In the genomic region with DNA sequence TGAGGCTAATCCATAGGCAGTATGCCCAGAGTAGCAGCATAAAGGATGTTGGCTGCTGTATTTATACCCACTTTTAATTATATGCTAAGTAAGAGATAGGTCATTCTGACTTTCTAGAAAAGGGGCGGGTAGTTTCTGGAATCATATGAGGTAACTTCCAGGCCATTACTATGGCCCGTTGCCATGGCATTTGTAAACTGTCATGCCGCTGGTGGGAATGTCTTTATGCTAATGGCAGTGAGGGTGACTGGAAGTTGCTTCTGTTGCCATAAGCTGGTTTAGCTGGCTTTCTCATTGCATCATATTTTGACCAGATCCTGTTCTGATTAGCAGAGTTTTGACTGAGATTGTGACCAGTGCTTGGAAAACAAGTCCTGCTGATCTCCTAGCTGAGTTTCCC, we compare ENCODE assay signal across 27 cellular contexts.
DNase-seq lines count a peak whose midpoint lies in the region; FAIRE-seq and TF ChIP-seq lines count a peak whose summit lies in the region.
"Had no signal": no experiment of that assay in that cellular context is flagged by ENCODE, and none has a peak within 500 bp of the region (broad histone marks: within the 10 kb centered on the region; RNA-seq: fewer than 3 reads in every experiment).

No MANE protein-coding gene starts in this region.

- DNase-seq in NCI-H748 (lab: John Stamatoyannopoulos, UW; ENCODE audit: unreplicated experiment) (peak; percentile 17), NCI-H748 treated with DMSO at 0.1 percent for 48 hours (lab: John Stamatoyannopoulos, UW) (no peak), HT-29 (ENCODE audit: low spot score) (peak; percentile 1), H1 (ENCODE audit: low read depth in 1 of 2, low spot score in 2 of 2) (no peak), trophoblast cell (peak; percentile 47 to 82), esophagus muscularis mucosa (ENCODE audit: extremely low spot score) (no peak), Caco-2 (no peak)
- DNase-seq: CD4-positive, CD25-positive, alpha-beta regulatory T cell; DND-41; H7; Karpas-422; NCI-H1092 treated with DMSO at 0.1 percent for 48 hours; NCI-H1436; NCI-H187; NCI-H2081 treated with DMSO at 0.1 percent for 48 hours; NCI-H2171; NCI-H226; NCI-H510A; NCI-H774; SJCRH30 had no signal

- H3K36me3 Mint-ChIP-seq in Caco-2 (ENCODE audit: insufficient read depth, unreplicated experiment) = no peaks in the 10 kb centered on the region
- H3K36me3 Mint-ChIP-seq: CD4-positive, CD25-positive, alpha-beta regulatory T cell had no signal

- no peaks in the 10 kb centered on the region for H3K4me1 ChIP-seq in H1 (replicated peaks in 1 of 4; ENCODE audit: control insufficient read depth in 3 of 4, insufficient read depth in 4 of 4, low read length in 3 of 4)
- no peaks in the 10 kb centered on the region for H3K4me1 ChIP-seq in trophoblast cell (ENCODE audit: control insufficient read depth in 1 of 2, insufficient read depth in 2 of 2, low read length in 2 of 2)
- H3K4me1 ChIP-seq in esophagus muscularis mucosa = no peaks in the 10 kb centered on the region
- no peaks in the 10 kb centered on the region for H3K4me1 ChIP-seq in Caco-2
- H3K4me1 ChIP-seq: BLaER1, SJCRH30 had no signal

- H3K9ac ChIP-seq in H1 (replicated peaks in 1 of 4; ENCODE audit: extremely low read depth in 1 of 4, low read depth in 3 of 4, low read length in 3 of 4) = no peak overlapping the region
- H3K9ac ChIP-seq in trophoblast cell (ENCODE audit: low read length) = no peak overlapping the region
- H3K9ac ChIP-seq: BLaER1 had no signal

- TF ChIP-seq CTCF in H1 (IDR thresholded peaks at IDR 0.05; ENCODE audit: control extremely low read depth in 1 of 3, insufficient read depth in 1 of 3, low read depth in 1 of 3, low read length in 3 of 3) (no peak), esophagus muscularis mucosa (IDR thresholded peaks at IDR 0.05) (no peak), Caco-2 (IDR thresholded peaks at IDR 0.05; ENCODE audit: insufficient read depth in 1 of 2, low read depth in 1 of 2, low read length in 1 of 2, severe bottlenecking in 1 of 2, unreplicated experiment in 1 of 2) (no peak)

- no peak overlapping the region for H4K5ac ChIP-seq in H1 (ENCODE audit: insufficient read length, low read depth, low read length)

- no peaks in the 10 kb centered on the region for H3K9me3 Mint-ChIP-seq in Caco-2 (ENCODE audit: unreplicated experiment)

- H3K56ac ChIP-seq in H1 (replicated peaks; ENCODE audit: insufficient read length, low read depth, low read length) = no peak overlapping the region

- H2BK120ac ChIP-seq in H1 (replicated peaks; ENCODE audit: low read depth, low read length) (no peak overlapping the region), trophoblast cell (ENCODE audit: insufficient read depth, low read length, poor library complexity) (no peak overlapping the region)

- intact Hi-C loops in esophagus muscularis mucosa (cut with DNase I) = no loop called here
- intact Hi-C loops in Caco-2 (cut with micrococcal nuclease; ENCODE audit: unreplicated experiment) = no loop called here

- WGBS in H1 (ENCODE audit: extremely low coverage in 1 of 2, insufficient coverage in 1 of 2, insufficient read length in 1 of 2, insufficient replicate concordance in 2 of 2, low coverage in 1 of 2, low lambda C conversion rate in 2 of 2, missing lambda C conversion rate in 1 of 2), 2 experiments = 80% methylated on average over 3 of the region's 3 CpGs; no CpG with 5 or more reads in 1 of the 2 experiments
- no CpG with 5 or more reads among the region's 3 CpGs for WGBS in trophoblast cell (ENCODE audit: extremely low coverage, insufficient coverage, insufficient read length)
- WGBS in esophagus muscularis mucosa = 80% methylated on average over 3 of the region's 3 CpGs

- H3K4me3 ChIP-seq in H1 (ENCODE audit: extremely low read depth in 1 of 4, insufficient read depth in 2 of 4, low read depth in 3 of 4, low read length in 4 of 4) = no peak overlapping the region
- H3K4me3 ChIP-seq in trophoblast cell (ENCODE audit: low read depth, low read length) = no peak overlapping the region
- no peak overlapping the region for H3K4me3 ChIP-seq in esophagus muscularis mucosa
- no peak overlapping the region for H3K4me3 ChIP-seq in Caco-2 (ENCODE audit: low read depth, low read length)
- H3K4me3 ChIP-seq: BLaER1, SJCRH30 had no signal

- TF ChIP-seq EP300 in H1 (IDR thresholded peaks at IDR 0.05; ENCODE audit: borderline replicate concordance in 1 of 2, low read depth in 2 of 2, low read length in 2 of 2) (no peak), esophagus muscularis mucosa (IDR thresholded peaks at IDR 0.05) (no peak)

- H3K23me2 ChIP-seq in H1 (ENCODE audit: low read depth, low read length) = no peaks in the 10 kb centered on the region

- H4K20me1 ChIP-seq in H1 (replicated peaks in 1 of 2; ENCODE audit: control insufficient read depth in 1 of 2, insufficient read depth in 2 of 2, low read length in 2 of 2) = no peaks in the 10 kb centered on the region
- H4K20me1 ChIP-seq: BLaER1 had no signal

- H3K27me3 Mint-ChIP-seq in Caco-2 (ENCODE audit: insufficient read depth, unreplicated experiment) = peaks cover 2% of the 10 kb centered on the region
- H3K27me3 Mint-ChIP-seq: CD4-positive, CD25-positive, alpha-beta regulatory T cell had no signal

- H3K79me1 ChIP-seq in H1 (ENCODE audit: low read depth, low read length) = no peaks in the 10 kb centered on the region
- H3K79me1 ChIP-seq in trophoblast cell (ENCODE audit: low read length) = no peaks in the 10 kb centered on the region

- H3K27me3 ChIP-seq in H1 (replicated peaks in 1 of 4; ENCODE audit: control insufficient read depth in 3 of 4, extremely low read depth in 1 of 4, insufficient read depth in 3 of 4, low read length in 3 of 4) = no peaks in the 10 kb centered on the region
- no peaks in the 10 kb centered on the region for H3K27me3 ChIP-seq in trophoblast cell (ENCODE audit: insufficient read depth, low read length)
- no peaks in the 10 kb centered on the region for H3K27me3 ChIP-seq in esophagus muscularis mucosa
- no peaks in the 10 kb centered on the region for H3K27me3 ChIP-seq in Caco-2 (replicated peaks; ENCODE audit: control insufficient read depth, insufficient read depth, low read length)
- H3K27me3 ChIP-seq: BLaER1, SJCRH30 had no signal

- H4K8ac ChIP-seq in H1 (ENCODE audit: extremely low read depth, insufficient read depth, low read length) (no peak overlapping the region), trophoblast cell (ENCODE audit: low read depth, low read length) (no peak overlapping the region)

- H3K79me2 ChIP-seq in H1 (ENCODE audit: control insufficient read depth in 1 of 2, insufficient read depth in 2 of 2, low read length in 2 of 2) = no peaks in the 10 kb centered on the region
- H3K79me2 ChIP-seq in trophoblast cell (ENCODE audit: control insufficient read depth, insufficient read depth, low read length, poor library complexity) = no peaks in the 10 kb centered on the region

- H3K36me3 ChIP-seq in H1 (ENCODE audit: control insufficient read depth in 2 of 4, insufficient read depth in 4 of 4, low read length in 3 of 4) = no peaks in the 10 kb centered on the region
- H3K36me3 ChIP-seq in trophoblast cell (ENCODE audit: control insufficient read depth in 1 of 2, insufficient read depth in 2 of 2, low read length in 2 of 2) = no peaks in the 10 kb centered on the region
- no peaks in the 10 kb centered on the region for H3K36me3 ChIP-seq in esophagus muscularis mucosa
- H3K36me3 ChIP-seq in Caco-2 (ENCODE audit: control insufficient read depth, insufficient read depth, low read length) = no peaks in the 10 kb centered on the region
- H3K36me3 ChIP-seq: BLaER1, SJCRH30 had no signal

- H2AFZ ChIP-seq in H1 (ENCODE audit: low read length) = no peak overlapping the region
- no peak overlapping the region for H2AFZ ChIP-seq in trophoblast cell (ENCODE audit: insufficient read depth, low read length, poor library complexity)

- no peak overlapping the region for H4K12ac ChIP-seq in trophoblast cell (ENCODE audit: low read depth, low read length)

- H2BK12ac ChIP-seq in H1 (ENCODE audit: low read depth, low read length) = no peak overlapping the region
- H2BK12ac ChIP-seq in trophoblast cell (ENCODE audit: low read length) = no peak overlapping the region

- TF ChIP-seq RAD21 in H1 (IDR thresholded peaks at IDR 0.05 in 1 of 2, conservative IDR thresholded peaks at IDR 0.05 in 1 of 2; ENCODE audit: low read depth in 2 of 2, low read length in 2 of 2) = no peak

- H3K4me2 ChIP-seq in H1 (ENCODE audit: insufficient read depth in 1 of 2, low read depth in 2 of 2, low read length in 2 of 2) (no peak overlapping the region), trophoblast cell (ENCODE audit: low read length) (no peak overlapping the region)
- H3K4me2 ChIP-seq: BLaER1 had no signal

- POLR2A ChIA-PET in H1 (lab: Charles Lee; ENCODE audit: partially characterized antibody) = no interaction called here
- POLR2A ChIA-PET in Caco-2 (lab: Charles Lee) = no interaction called here

- no peaks in the 10 kb centered on the region for H3K4me1 Mint-ChIP-seq in Caco-2 (ENCODE audit: low read depth, unreplicated experiment)
- H3K4me1 Mint-ChIP-seq: CD4-positive, CD25-positive, alpha-beta regulatory T cell had no signal

- H3K23ac ChIP-seq in H1 (ENCODE audit: insufficient read length) = no peak overlapping the region
- H3K23ac ChIP-seq in trophoblast cell (ENCODE audit: low read length) = no peak overlapping the region

- H3K14ac ChIP-seq in H1 (ENCODE audit: insufficient read length) (no peak overlapping the region), trophoblast cell (ENCODE audit: low read length) (no peak overlapping the region)

- CTCF ChIA-PET in H1 (lab: Charles Lee; ENCODE audit: partially characterized antibody) = no interaction called here
- CTCF ChIA-PET in Caco-2 (lab: Charles Lee) = no interaction called here

- no peak overlapping the region for H3K18ac ChIP-seq in H1 (ENCODE audit: extremely low read depth, low read length)
- H3K18ac ChIP-seq in trophoblast cell (ENCODE audit: low read length) = no peak overlapping the region

- H3K4ac ChIP-seq in H1 (replicated peaks; ENCODE audit: insufficient read length, low read depth, low read length) = no peak overlapping the region
- no peak overlapping the region for H3K4ac ChIP-seq in trophoblast cell (ENCODE audit: low read depth, low read length)

- H3K27ac ChIP-seq in H1 (ENCODE audit: low read depth, low read length) (no peak overlapping the region), trophoblast cell (ENCODE audit: low read depth, low read length) (no peak overlapping the region), esophagus muscularis mucosa (replicated peaks in 1 of 4) (no peak overlapping the region)
- H3K27ac ChIP-seq: BLaER1, HL-60, RWPE1, SJCRH30 had no signal

- no peak overlapping the region for H2BK15ac ChIP-seq in H1 (ENCODE audit: low read length)

- TF ChIP-seq POLR2A in H1 (IDR thresholded peaks at IDR 0.05; ENCODE audit: control extremely low read depth in 1 of 2, low read depth in 2 of 2, low read length in 2 of 2) = no peak
- no peak for TF ChIP-seq POLR2A in esophagus muscularis mucosa (IDR thresholded peaks at IDR 0.05; ENCODE audit: low read depth)

- peak overlapping the region; percentile 27; the same call in 1 of the 2 replicates for H2AK5ac ChIP-seq in H1 (ENCODE audit: low read depth, low read length)
- no peak overlapping the region for H2AK5ac ChIP-seq in trophoblast cell (ENCODE audit: low read length)

- H3K27ac Mint-ChIP-seq in Caco-2 (ENCODE audit: unreplicated experiment) = no peak overlapping the region
- H3K27ac Mint-ChIP-seq: CD4-positive, CD25-positive, alpha-beta regulatory T cell had no signal

- no TSS peak for BruUV-seq in Caco-2 (replicated peaks; lab: Mats Ljungman, UMichigan)

- H2BK5ac ChIP-seq in H1 (ENCODE audit: low read depth, low read length) (no peak overlapping the region), trophoblast cell (ENCODE audit: low read depth, low read length, poor library complexity) (no peak overlapping the region)

- H2BK20ac ChIP-seq in H1 (ENCODE audit: low read length) = no peak overlapping the region

- no peak overlapping the region for H3K4me3 Mint-ChIP-seq in Caco-2 (ENCODE audit: unreplicated experiment)
- H3K4me3 Mint-ChIP-seq: CD4-positive, CD25-positive, alpha-beta regulatory T cell had no signal

- no peak for FAIRE-seq in H1 (lab: Jason Lieb, UNC)
- FAIRE-seq: D721Med, GM12892, GM19239, HepG2 had no signal

- H3K9me3 ChIP-seq in H1 (ENCODE audit: insufficient read depth in 2 of 2, low read depth in 1 of 2, low read length in 1 of 2) = peaks cover 0 to 5% of the 10 kb centered on the region in 2 experiments; a peak in 1 of 4 replicates
- H3K9me3 ChIP-seq in trophoblast cell (ENCODE audit: insufficient read depth, low read depth, low read length) = no peaks in the 10 kb centered on the region
- no peaks in the 10 kb centered on the region for H3K9me3 ChIP-seq in esophagus muscularis mucosa
- no peaks in the 10 kb centered on the region for H3K9me3 ChIP-seq in Caco-2
- H3K9me3 ChIP-seq: SJCRH30 had no signal

- H4K91ac ChIP-seq in H1 (replicated peaks; ENCODE audit: insufficient read length, low read length) (no peak overlapping the region), trophoblast cell (ENCODE audit: low read depth, low read length) (no peak overlapping the region)

Comparison
In these comparisons a context has a peak if more than half of its experiments do, and no peak if none do; other contexts are left out.
1. DNase-seq: peak in NCI-H748 (single experiment), HT-29 (single experiment) and trophoblast cell (2 of 2); none in NCI-H748 treated with DMSO at 0.1 percent for 48 hours (single experiment), H1 (0 of 2), esophagus muscularis mucosa (single experiment) and Caco-2 (0 of 2).